ENCODE assay signal across 7 cellular contexts in the genomic region with DNA sequence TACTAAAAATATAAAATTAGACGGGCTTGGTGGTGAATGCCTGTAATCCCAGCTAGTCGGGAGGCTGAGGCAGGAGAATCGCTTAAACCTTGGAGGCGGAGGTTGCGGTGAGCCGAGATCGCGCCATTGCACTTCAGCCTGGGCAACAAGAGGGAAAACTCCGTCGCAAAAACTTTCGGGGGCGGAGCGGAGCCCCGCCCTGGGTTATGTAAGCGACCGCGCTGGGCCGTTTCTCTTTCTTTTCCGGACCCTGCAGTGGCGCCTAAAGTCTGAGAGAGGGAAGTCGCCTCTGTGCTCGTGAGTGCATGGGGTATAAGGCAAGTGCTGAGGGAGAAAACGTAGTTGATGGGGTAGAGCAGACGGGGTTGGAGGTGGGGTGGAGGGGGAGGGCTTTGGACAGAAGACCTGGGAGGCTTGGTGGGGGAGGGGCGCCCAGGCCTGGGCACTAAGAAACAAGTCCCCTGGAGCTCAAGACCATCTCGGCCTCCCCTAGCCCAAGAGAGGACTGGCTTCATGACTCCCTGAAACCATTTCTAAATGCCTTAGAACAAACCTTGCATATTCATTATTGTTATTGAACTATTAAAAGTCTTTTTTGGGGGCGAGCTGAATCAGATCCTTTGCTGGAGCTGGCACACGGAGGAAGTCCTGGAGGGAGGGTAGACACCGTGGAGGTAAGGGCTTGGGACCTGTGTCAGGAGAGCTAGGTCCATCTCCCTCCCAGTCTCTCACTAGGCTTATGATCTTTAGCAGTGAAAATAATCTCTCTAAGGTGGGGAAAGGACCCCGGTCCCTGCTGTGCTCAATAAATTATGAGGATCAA. TPM values are rescaled to one million over a fixed set of nuclear protein-coding genes. Genes with fewer than 3 reads are reported as not detected.
DNase-seq lines count a peak whose midpoint lies in the region; TF ChIP-seq lines count a peak whose summit lies in the region.

No MANE protein-coding gene starts in this region.

- 0 out of 2 replicates have a peak, but pooled peaks cover 7% of the 10 kb centered on the region for H3F3A ChIP-seq in Loucy (ENCODE audit: low read depth)

- peak; percentile 65 to 69 for DNase-seq in activated CD4-positive, alpha-beta T cell treated with anti-CD3 and anti-CD28 coated beads, Interleukin-2, amount 50 U/mL, for 4 hours
- DNase-seq in mesenchymal stem cell (peak; percentile 82), DMS153 (lab: John Stamatoyannopoulos, UW) (no peak)
- DNase-seq in stimulated activated CD8-positive, alpha-beta memory T cell treated with anti-CD3 and anti-CD28 coated beads, Interleukin-15, amount 100 ng/mL, for 4 hours (ENCODE audit: low read depth in 2 of 2), result peak; percentile 54 to 57

- no peak overlapping the region for H4K8ac ChIP-seq in mesenchymal stem cell (ENCODE audit: low read length)

- peak overlapping the region; percentile 88 for H3K4me2 ChIP-seq in Loucy (ENCODE audit: low read depth, low read length, poor library complexity, severe bottlenecking)
- H3K4me2 ChIP-seq in mesenchymal stem cell (ENCODE audit: low read length, poor library complexity, severe bottlenecking), result peak overlapping the region; percentile 66

- no peak overlapping the region for H2BK120ac ChIP-seq in mesenchymal stem cell (ENCODE audit: low read depth, low read length)

- H3K27ac ChIP-seq in duodenal mucosa (ENCODE audit: low read depth, low read length) (peak overlapping the region; percentile 97), mesenchymal stem cell (ENCODE audit: low read length, poor library complexity, severe bottlenecking) (peak overlapping the region; percentile 97)

- H3K79me2 ChIP-seq in Loucy (ENCODE audit: insufficient read depth, low read length), result peaks cover 58% of the 10 kb centered on the region

- 3% methylated on average over 23 of the region's 30 CpGs for WGBS in mesenchymal stem cell

- peak overlapping the region; percentile 2 to 71 for H3K4ac ChIP-seq in mesenchymal stem cell (ENCODE audit: low read depth in 1 of 2, low read length in 2 of 2)

- peak; percentile 70 for TF ChIP-seq POLR2A in GM18951 (IDR thresholded peaks at IDR 0.05; ENCODE audit: extremely low read depth, insufficient read depth, insufficient read length)

- peaks cover 15% of the 10 kb centered on the region for H4K20me1 ChIP-seq in Loucy (ENCODE audit: insufficient read depth, low read length, poor library complexity, severe bottlenecking)

- H3K36me3 ChIP-seq in Loucy (ENCODE audit: insufficient read depth, low read length) (no peaks in the 10 kb centered on the region), duodenal mucosa (ENCODE audit: control insufficient read depth in 1 of 2, insufficient read depth in 2 of 2, low read length in 2 of 2) (peaks cover 0 to 1% of the 10 kb centered on the region in 2 donors), mesenchymal stem cell (ENCODE audit: control insufficient read depth in 1 of 2, insufficient read depth in 2 of 2, low read depth in 1 of 2, low read length in 2 of 2) (no peaks in the 10 kb centered on the region)

- no peak overlapping the region for H2AK5ac ChIP-seq in mesenchymal stem cell (ENCODE audit: low read length, severe bottlenecking)

- no peak overlapping the region for H2BK12ac ChIP-seq in mesenchymal stem cell (ENCODE audit: low read length in 2 of 2)

- no peaks in the 10 kb centered on the region for H3K9me3 ChIP-seq in Loucy (ENCODE audit: insufficient read depth, low read depth, low read length)
- H3K9me3 ChIP-seq in duodenal mucosa (ENCODE audit: control insufficient read depth in 1 of 2, low read length in 2 of 2), result no peaks in the 10 kb centered on the region
- no peaks in the 10 kb centered on the region for H3K9me3 ChIP-seq in mesenchymal stem cell (ENCODE audit: control insufficient read depth, low read length)

- H3K4me3 ChIP-seq in Loucy (ENCODE audit: low read length, poor library complexity, severe bottlenecking) (peak overlapping the region; percentile 80), duodenal mucosa (ENCODE audit: low read depth in 1 of 2, low read length in 2 of 2) (peak overlapping the region; percentile 85 to 91), mesenchymal stem cell (ENCODE audit: insufficient read depth in 1 of 2, low read depth in 1 of 2, low read length in 2 of 2) (peak overlapping the region; percentile 68 to 89)

- no peak for TF ChIP-seq CTCF in Loucy (conservative IDR thresholded peaks at IDR 0.05; ENCODE audit: low read length)

- H3K4me1 ChIP-seq in Loucy (ENCODE audit: insufficient read depth, low read length, poor library complexity, severe bottlenecking) (peaks cover 44% of the 10 kb centered on the region), duodenal mucosa (ENCODE audit: control insufficient read depth in 1 of 2, insufficient read depth in 2 of 2, low read length in 2 of 2) (peaks cover 24 to 37% of the 10 kb centered on the region in 2 donors), mesenchymal stem cell (ENCODE audit: control insufficient read depth, insufficient read depth, low read depth, low read length) (peaks cover 16% of the 10 kb centered on the region)

- H3K9me2 ChIP-seq in Loucy (replicated peaks; ENCODE audit: low read depth, low read length), result no peaks in the 10 kb centered on the region

- H3K9ac ChIP-seq in Loucy (ENCODE audit: low read depth, low read length, poor library complexity, severe bottlenecking), result peak overlapping the region; percentile 88
- peak overlapping the region; percentile 87 to 93 for H3K9ac ChIP-seq in duodenal mucosa (ENCODE audit: low read depth in 1 of 2, low read length in 2 of 2)
- H3K9ac ChIP-seq in mesenchymal stem cell (ENCODE audit: low read length), result peak overlapping the region; percentile 96

- H2BK15ac ChIP-seq in mesenchymal stem cell (ENCODE audit: low read depth, poor library complexity, severe bottlenecking), result peak overlapping the region; percentile 26

- H3K14ac ChIP-seq in mesenchymal stem cell (ENCODE audit: low read length in 2 of 2), result peak overlapping the region in 1 of 2 experiments; percentile 77

- H3K18ac ChIP-seq in mesenchymal stem cell (ENCODE audit: low read depth in 1 of 2, low read length in 2 of 2), result peak overlapping the region in 1 of 2 experiments; percentile 81

- H2AFZ ChIP-seq in Loucy (ENCODE audit: low read length), result peak overlapping the region; percentile 90
- H2AFZ ChIP-seq in mesenchymal stem cell (ENCODE audit: low read depth, low read length), result no peak overlapping the region

- H2BK5ac ChIP-seq in mesenchymal stem cell (ENCODE audit: low read depth, low read length, poor library complexity, severe bottlenecking), result no peak overlapping the region

- peak overlapping the region; percentile 43 for H4K91ac ChIP-seq in mesenchymal stem cell (ENCODE audit: low read length)

- H3K27me3 ChIP-seq in Loucy (ENCODE audit: insufficient read depth, low read length, poor library complexity, severe bottlenecking) (no peaks in the 10 kb centered on the region), duodenal mucosa (ENCODE audit: control insufficient read depth in 1 of 2, insufficient read depth in 2 of 2, low read length in 2 of 2) (no peaks in the 10 kb centered on the region), mesenchymal stem cell (ENCODE audit: control insufficient read depth in 1 of 2, insufficient read depth in 1 of 2, low read length in 2 of 2) (no peaks in the 10 kb centered on the region)

- no peak overlapping the region for H3K23ac ChIP-seq in mesenchymal stem cell (ENCODE audit: low read length in 2 of 2)

- peaks cover 9% of the 10 kb centered on the region for H3K79me1 ChIP-seq in mesenchymal stem cell (replicated peaks; ENCODE audit: low read length, poor library complexity, severe bottlenecking)

- in situ Hi-C loops in GM18951 (cut with MboI; ENCODE audit: low sequenced_read_pairs, unreplicated experiment), result no loop called here

RNA-seq across cellular contexts. Expression of a gene that starts 2.7 kb away (rescaled TPM):
- 81.3 TPM for polyA plus RNA-seq in mesenchymal stem cell (2013, experiment 1 of 2)
- 82.5 TPM for polyA plus RNA-seq in mesenchymal stem cell (2013, experiment 2 of 2)

RNA-seq across cellular contexts. Expression of a gene that starts 43.7 kb away (rescaled TPM):
- 879 TPM for polyA plus RNA-seq in mesenchymal stem cell (2013, experiment 1 of 2)
- polyA plus RNA-seq in mesenchymal stem cell (2013, experiment 2 of 2), result 950 TPM
